Comparison of ENCODE assay signal across 37 cellular contexts in genomic region chr15:84869510-84869909, GRCh38. TPM values are rescaled to one million over a fixed set of nuclear protein-coding genes. Genes with fewer than 3 reads are reported as not detected.
"Had no signal": no experiment of that assay in that cellular context is flagged by ENCODE, and none has a peak within 500 bp of the region (broad histone marks: within the 10 kb centered on the region; RNA-seq: fewer than 3 reads in every experiment).

No MANE protein-coding gene starts in this region.

- H3K4me1 ChIP-seq: foreskin keratinocyte had no signal

- H3K36me3 Mint-ChIP-seq: activated naive CD4-positive, alpha-beta T cell treated with anti-CD3 and anti-CD28 coated beads, Interleukin-2, amount 10 ng/mL, durations not matched to agents 7 days and 5 days; activated naive CD4-positive, alpha-beta T cell treated with anti-CD3 and anti-CD28 coated beads, Interleukin-2, amount 50 U/mL, for 72 hours; activated naive CD8-positive, alpha-beta T cell treated with anti-CD3 and anti-CD28 coated beads, Interleukin-2, amount 10 ng/mL, durations not matched to agents 7 days and 5 days; T-cell had no signal

- H3K27ac ChIP-seq: brain microvascular endothelial cell, dorsolateral prefrontal cortex, esophagus muscularis mucosa, foreskin keratinocyte, gastroesophageal sphincter, heart right ventricle, WERI-Rb-1 had no signal

- H3K4me3 ChIP-seq: dorsolateral prefrontal cortex, esophagus muscularis mucosa, gastroesophageal sphincter, heart right ventricle had no signal

- H3K27ac Mint-ChIP-seq: activated CD4-positive, alpha-beta memory T cell treated with anti-CD3 and anti-CD28 coated beads, Interleukin-2, amount 10 ng/mL, durations not matched to agents 7 days and 5 days; activated CD4-positive, alpha-beta T cell treated with anti-CD3 and anti-CD28 coated beads for 36 hours; activated CD4-positive, alpha-beta T cell treated with anti-CD3 and anti-CD28 coated beads, Interleukin-2, amount 10 ng/mL, durations not matched to agents 7 days and 5 days; activated naive CD4-positive, alpha-beta T cell treated with anti-CD3 and anti-CD28 coated beads, Interleukin-2, amount 10 ng/mL, durations not matched to agents 7 days and 5 days; activated naive CD8-positive, alpha-beta T cell treated with anti-CD3 and anti-CD28 coated beads, Interleukin-2, amount 10 ng/mL, durations not matched to agents 7 days and 5 days; activated T-cell treated with anti-CD3 and anti-CD28 coated beads, Interleukin-2, amount 50 U/mL, for 24 hours; activated T-cell treated with anti-CD3 and anti-CD28 coated beads, Interleukin-2, amount 50 U/mL, for 72 hours; endodermal cell; T-cell; T-helper 2 cell treated with Interferon-gamma antibody and Interleukin-4, amounts not matched to agents 5 μg/mL and 100 μg/mL, for 36 hours had no signal

- H3K4me1 Mint-ChIP-seq: activated CD4-positive, alpha-beta memory T cell treated with anti-CD3 and anti-CD28 coated beads, Interleukin-2, amount 10 ng/mL, durations not matched to agents 7 days and 5 days; activated CD4-positive, alpha-beta T cell treated with anti-CD3 and anti-CD28 coated beads for 36 hours; activated CD4-positive, alpha-beta T cell treated with anti-CD3 and anti-CD28 coated beads, Interleukin-2, amount 10 ng/mL, durations not matched to agents 7 days and 5 days; activated naive CD4-positive, alpha-beta T cell treated with anti-CD3 and anti-CD28 coated beads, Interleukin-2, amount 10 ng/mL, durations not matched to agents 7 days and 5 days; endodermal cell; T-cell had no signal

- H3K36me3 ChIP-seq: brain microvascular endothelial cell had no signal

- DNase-seq: activated CD4-positive, alpha-beta memory T cell treated with anti-CD3 and anti-CD28 coated beads, Interleukin-2, amount 10 ng/mL, durations not matched to agents 7 days and 5 days; activated CD4-positive, alpha-beta T cell treated with anti-CD3 and anti-CD28 coated beads for 36 hours; activated CD4-positive, alpha-beta T cell treated with anti-CD3 and anti-CD28 coated beads, Interleukin-2, amount 10 ng/mL, durations not matched to agents 7 days and 5 days; activated CD4-positive, alpha-beta T cell treated with anti-CD3 and anti-CD28 coated beads, Interleukin-2, amount 50 U/mL, for 4 hours; activated CD4-positive, CD25-positive, alpha-beta regulatory T cell; activated CD4-positive, CD25-positive, alpha-beta regulatory T cell treated with anti-CD3 and anti-CD28 coated beads, Interleukin-2, amount 50 U/mL, for 72 hours; activated CD8-positive, alpha-beta memory T cell treated with anti-CD3 and anti-CD28 coated beads, Interleukin-2, amount 50 U/mL, for 48 hours; activated gamma-delta T cell; activated naive CD4-positive, alpha-beta T cell; activated naive CD4-positive, alpha-beta T cell treated with anti-CD3 and anti-CD28 coated beads, Interleukin-2, amount 10 ng/mL, durations not matched to agents 7 days and 5 days; activated naive CD8-positive, alpha-beta T cell treated with anti-CD3 and anti-CD28 coated beads, Interleukin-2, amount 10 ng/mL, durations not matched to agents 7 days and 5 days; activated T-cell treated with anti-CD3 and anti-CD28 coated beads for 4 hours; activated T-cell treated with anti-CD3 and anti-CD28 coated beads, Interleukin-2, amount 50 U/mL, for 24 hours; activated T-cell treated with anti-CD3 and anti-CD28 coated beads, Interleukin-2, amount 50 U/mL, for 72 hours; anterior cingulate cortex; brain microvascular endothelial cell; caudate nucleus; cortex of kidney; dorsolateral prefrontal cortex; effector memory CD4-positive, alpha-beta T cell; endodermal cell; erythroblast; foreskin keratinocyte; heart right ventricle; SW 1271; T-cell; T1000; WERI-Rb-1 had no signal

- H3K27me3 ChIP-seq: brain microvascular endothelial cell, dorsolateral prefrontal cortex, esophagus muscularis mucosa, foreskin keratinocyte, gastroesophageal sphincter, heart right ventricle had no signal

- H3K27me3 Mint-ChIP-seq: activated CD4-positive, alpha-beta T cell treated with anti-CD3 and anti-CD28 coated beads for 36 hours; activated T-cell treated with anti-CD3 and anti-CD28 coated beads, Interleukin-2, amount 50 U/mL, for 24 hours; T-cell had no signal

- H3K4me3 Mint-ChIP-seq: activated CD4-positive, alpha-beta memory T cell treated with anti-CD3 and anti-CD28 coated beads, Interleukin-2, amount 10 ng/mL, durations not matched to agents 7 days and 5 days; activated CD4-positive, alpha-beta T cell treated with anti-CD3 and anti-CD28 coated beads for 36 hours; activated CD4-positive, alpha-beta T cell treated with anti-CD3 and anti-CD28 coated beads, Interleukin-2, amount 10 ng/mL, durations not matched to agents 7 days and 5 days; activated naive CD4-positive, alpha-beta T cell treated with anti-CD3 and anti-CD28 coated beads, Interleukin-2, amount 10 ng/mL, durations not matched to agents 7 days and 5 days; activated naive CD8-positive, alpha-beta T cell treated with anti-CD3 and anti-CD28 coated beads, Interleukin-2, amount 10 ng/mL, durations not matched to agents 7 days and 5 days; activated T-cell treated with anti-CD3 and anti-CD28 coated beads, Interleukin-2, amount 50 U/mL, for 24 hours; activated T-cell treated with anti-CD3 and anti-CD28 coated beads, Interleukin-2, amount 50 U/mL, for 72 hours; endodermal cell; T-cell; T-helper 1 cell treated with Interleukin-12 subunit alpha and Interleukin-12 subunit beta and Interleukin-4 antibody, amounts not matched to agents 30 μg/mL and 1 μg/mL, for 36 hours; T-helper 2 cell treated with Interferon-gamma antibody and Interleukin-4, amounts not matched to agents 5 μg/mL and 100 μg/mL, for 36 hours had no signal

- H3K9me3 ChIP-seq: esophagus muscularis mucosa, gastroesophageal sphincter, heart right ventricle had no signal

- ATAC-seq: activated CD4-positive, alpha-beta T cell treated with anti-CD3 and anti-CD28 coated beads for 36 hours; activated naive CD4-positive, alpha-beta T cell treated with anti-CD3 and anti-CD28 coated beads, Interleukin-2, amount 50 U/mL, for 72 hours; activated T-cell treated with anti-CD3 and anti-CD28 coated beads, Interleukin-2, amount 50 U/mL, for 72 hours; foreskin keratinocyte; gastroesophageal sphincter; T-cell had no signal

RNA-seq across cellular contexts. Expression of gene SLC28A1, which starts 15.0 kb away (rescaled TPM):
- total RNA-seq: activated CD4-positive, alpha-beta memory T cell treated with anti-CD3 and anti-CD28 coated beads, Interleukin-2, amount 10 ng/mL, durations not matched to agents 7 days and 5 days; activated CD4-positive, alpha-beta T cell treated with anti-CD3 and anti-CD28 coated beads for 36 hours; activated CD4-positive, alpha-beta T cell treated with anti-CD3 and anti-CD28 coated beads, Interleukin-2, amount 10 ng/mL, durations not matched to agents 7 days and 5 days; activated naive CD8-positive, alpha-beta T cell treated with anti-CD3 and anti-CD28 coated beads, Interleukin-2, amount 10 ng/mL, durations not matched to agents 7 days and 5 days; activated T-cell treated with anti-CD3 and anti-CD28 coated beads, Interleukin-2, amount 50 U/mL, for 72 hours; astrocyte; bronchial epithelial cell; chondrocyte; endodermal cell; foreskin keratinocyte; gastroesophageal sphincter; glomerular endothelial cell; T-cell had no signal
- polyA plus RNA-seq: foreskin keratinocyte had no signal
